Comparison of ENCODE assay signal across 1 cellular context in genomic region chr10:133318494-133319127, GRCh38.
A peak's percentile ranks its signal among the peaks of the same experiment; 100 is the strongest.
TF ChIP-seq lines count a peak whose summit lies in the region.

No MANE protein-coding gene starts in this region.

TF ChIP-seq in HepG2, 621 proteins besides CTCF, POLR2A, EP300 and RAD21 (continued from another document and continues in another):
- TF ChIP-seq ZNF441 (CRISPR knock-in tag; IDR thresholded peaks at IDR 0.05; ENCODE audit: borderline replicate concordance) (peak; percentile 75; the same call in 1 of the 2 replicates), PATZ1 (CRISPR knock-in tag; IDR thresholded peaks at IDR 0.05) (peak; percentile 57), ZNF614 (CRISPR knock-in tag; IDR thresholded peaks at IDR 0.05; ENCODE audit: borderline replicate concordance) (peak; percentile 50; the same call in 1 of the 2 replicates), ZFP90 (CRISPR knock-in tag; IDR thresholded peaks at IDR 0.05; ENCODE audit: borderline replicate concordance) (no peak), ZC3H4 (CRISPR knock-in tag; IDR thresholded peaks at IDR 0.05; ENCODE audit: borderline replicate concordance) (no peak), TCF7L2 (IDR thresholded peaks at IDR 0.05; ENCODE audit: low read depth, low read length) (no peak), KLF6 (CRISPR knock-in tag; IDR thresholded peaks at IDR 0.05) (no peak), BHLHE40 (IDR thresholded peaks at IDR 0.05; ENCODE audit: low read length) (peak; percentile 54; the same call in 1 of the 2 replicates), PAF1 (CRISPR knock-in tag; IDR thresholded peaks at IDR 0.05) (no peak), CREBL2 (CRISPR knock-in tag; IDR thresholded peaks at IDR 0.05; ENCODE audit: borderline replicate concordance) (no peak), STAG1 (CRISPR knock-in tag; IDR thresholded peaks at IDR 0.05) (peak; percentile 53), ZMYM2 (CRISPR knock-in tag; IDR thresholded peaks at IDR 0.05) (no peak), PHF5A (CRISPR knock-in tag; IDR thresholded peaks at IDR 0.05; ENCODE audit: low read depth, unreplicated experiment) (no peak), ZNF703 (CRISPR knock-in tag; IDR thresholded peaks at IDR 0.05; ENCODE audit: borderline replicate concordance) (no peak), ZNF280B (CRISPR knock-in tag; IDR thresholded peaks at IDR 0.05; ENCODE audit: borderline replicate concordance) (peak; percentile 43), ZNF788 (CRISPR knock-in tag; IDR thresholded peaks at IDR 0.05; ENCODE audit: borderline replicate concordance) (peak; percentile 56; the same call in 1 of the 2 replicates), ZNF563 (CRISPR knock-in tag; IDR thresholded peaks at IDR 0.05) (peak; percentile 48; the same call in 1 of the 2 replicates), AHDC1 (CRISPR knock-in tag; IDR thresholded peaks at IDR 0.05; ENCODE audit: borderline replicate concordance) (no peak), ZFP36L2 (CRISPR knock-in tag; IDR thresholded peaks at IDR 0.05) (no peak), KDM3A (CRISPR knock-in tag; IDR thresholded peaks at IDR 0.05; ENCODE audit: low read depth) (0 out of 2 replicates have a peak, but pooled peaks have one; percentile 51), MED1 (CRISPR knock-in tag; IDR thresholded peaks at IDR 0.05) (peak; percentile 40; the same call in 1 of the 2 replicates), EHMT2 (IDR thresholded peaks at IDR 0.05; ENCODE audit: borderline replicate concordance, low read depth, low read length) (no peak), TAF1 (CRISPR knock-in tag; IDR thresholded peaks at IDR 0.05) (peak; percentile 46), IKZF5 (CRISPR knock-in tag; IDR thresholded peaks at IDR 0.05) (peak; percentile 30; the same call in 1 of the 2 replicates), THYN1 (CRISPR knock-in tag; IDR thresholded peaks at IDR 0.05; ENCODE audit: borderline replicate concordance, low read depth) (no peak), CBX5 (CRISPR knock-in tag; IDR thresholded peaks at IDR 0.05; ENCODE audit: borderline replicate concordance) (0 out of 2 replicates have a peak, but pooled peaks have one; percentile 40), FOXA3 (CRISPR knock-in tag; IDR thresholded peaks at IDR 0.05) (peak; percentile 25; the same call in 1 of the 2 replicates), FIP1L1 (IDR thresholded peaks at IDR 0.05; ENCODE audit: borderline replicate concordance, insufficient read depth, low read depth, low read length) (no peak), ARNTL (CRISPR knock-in tag; IDR thresholded peaks at IDR 0.05) (no peak), ZNF670 (CRISPR knock-in tag; IDR thresholded peaks at IDR 0.05; ENCODE audit: borderline replicate concordance) (no peak), ETV6 (CRISPR knock-in tag; conservative IDR thresholded peaks at IDR 0.05) (no peak), PCBP2 (optimal IDR thresholded peaks at IDR 0.05; ENCODE audit: low read depth, low read length, poor library complexity, severe bottlenecking) (no peak), TEAD3 (CRISPR knock-in tag; optimal IDR thresholded peaks at IDR 0.05; ENCODE audit: borderline replicate concordance) (peak; percentile 22), HOXA3 (CRISPR knock-in tag; IDR thresholded peaks at IDR 0.05) (peak; percentile 45; the same call in 1 of the 2 replicates), PRDM15 (CRISPR knock-in tag; IDR thresholded peaks at IDR 0.05) (0 out of 2 replicates have a peak, but pooled peaks have one; percentile 37), SMARCE1 (IDR thresholded peaks at IDR 0.05; ENCODE audit: borderline replicate concordance) (no peak), ZNF574 (CRISPR knock-in tag; IDR thresholded peaks at IDR 0.05) (peak; percentile 81)
- TF ChIP-seq, protein P1, sequence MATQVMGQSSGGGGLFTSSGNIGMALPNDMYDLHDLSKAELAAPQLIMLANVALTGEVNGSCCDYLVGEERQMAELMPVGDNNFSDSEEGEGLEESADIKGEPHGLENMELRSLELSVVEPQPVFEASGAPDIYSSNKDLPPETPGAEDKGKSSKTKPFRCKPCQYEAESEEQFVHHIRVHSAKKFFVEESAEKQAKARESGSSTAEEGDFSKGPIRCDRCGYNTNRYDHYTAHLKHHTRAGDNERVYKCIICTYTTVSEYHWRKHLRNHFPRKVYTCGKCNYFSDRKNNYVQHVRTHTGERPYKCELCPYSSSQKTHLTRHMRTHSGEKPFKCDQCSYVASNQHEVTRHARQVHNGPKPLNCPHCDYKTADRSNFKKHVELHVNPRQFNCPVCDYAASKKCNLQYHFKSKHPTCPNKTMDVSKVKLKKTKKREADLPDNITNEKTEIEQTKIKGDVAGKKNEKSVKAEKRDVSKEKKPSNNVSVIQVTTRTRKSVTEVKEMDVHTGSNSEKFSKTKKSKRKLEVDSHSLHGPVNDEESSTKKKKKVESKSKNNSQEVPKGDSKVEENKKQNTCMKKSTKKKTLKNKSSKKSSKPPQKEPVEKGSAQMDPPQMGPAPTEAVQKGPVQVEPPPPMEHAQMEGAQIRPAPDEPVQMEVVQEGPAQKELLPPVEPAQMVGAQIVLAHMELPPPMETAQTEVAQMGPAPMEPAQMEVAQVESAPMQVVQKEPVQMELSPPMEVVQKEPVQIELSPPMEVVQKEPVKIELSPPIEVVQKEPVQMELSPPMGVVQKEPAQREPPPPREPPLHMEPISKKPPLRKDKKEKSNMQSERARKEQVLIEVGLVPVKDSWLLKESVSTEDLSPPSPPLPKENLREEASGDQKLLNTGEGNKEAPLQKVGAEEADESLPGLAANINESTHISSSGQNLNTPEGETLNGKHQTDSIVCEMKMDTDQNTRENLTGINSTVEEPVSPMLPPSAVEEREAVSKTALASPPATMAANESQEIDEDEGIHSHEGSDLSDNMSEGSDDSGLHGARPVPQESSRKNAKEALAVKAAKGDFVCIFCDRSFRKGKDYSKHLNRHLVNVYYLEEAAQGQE (IDR thresholded peaks at IDR 0.05; ENCODE audit: borderline replicate concordance in 1 of 2, low read depth in 1 of 2, low read length in 2 of 2): no peak
